22 cellular contexts compared by ENCODE assay signal in genomic region chr4:184895012-184895795, GRCh38.
DNase-seq lines count a peak whose midpoint lies in the region; TF ChIP-seq lines count a peak whose summit lies in the region.
"Had no signal": no experiment of that assay in that cellular context is flagged by ENCODE, and none has a peak within 500 bp of the region (broad histone marks: within the 10 kb centered on the region; RNA-seq: fewer than 3 reads in every experiment).

No MANE protein-coding gene starts in this region.

- peak overlapping the region; percentile 12 to 83 for H3K4me3 Mint-ChIP-seq in CD14-positive monocyte
- H3K4me3 Mint-ChIP-seq: activated CD4-positive, alpha-beta T cell treated with anti-CD3 and anti-CD28 coated beads for 36 hours; activated naive CD8-positive, alpha-beta T cell treated with anti-CD3 and anti-CD28 coated beads, Interleukin-2, amount 50 U/mL, for 24 hours; natural killer cell had no signal

- H3K36me3 ChIP-seq in adipocyte (ENCODE audit: control insufficient read depth, insufficient read depth, low read length, severe bottlenecking) (no peaks in the 10 kb centered on the region), prostate gland (no peaks in the 10 kb centered on the region), brain microvascular endothelial cell (replicated peaks) (no peaks in the 10 kb centered on the region)

- intact Hi-C loops in CD14-positive monocyte (cut with micrococcal nuclease), result loop anchor here in 1 of 2 donors (5.0 to 10.0 kb wide), 2 partner anchors 43 to 70 kb away; partner anchors contain the start of gene ACSL1
- intact Hi-C loops in prostate gland (cut with DNase I), result no loop called here

- peak overlapping the region; percentile 89 to 98 (median 95) for H3K27ac Mint-ChIP-seq in CD14-positive monocyte
- H3K27ac Mint-ChIP-seq: activated CD4-positive, alpha-beta T cell treated with anti-CD3 and anti-CD28 coated beads for 36 hours; activated naive CD8-positive, alpha-beta T cell treated with anti-CD3 and anti-CD28 coated beads, Interleukin-2, amount 50 U/mL, for 24 hours; natural killer cell had no signal

- H3K4me1 ChIP-seq in adipocyte (ENCODE audit: control insufficient read depth, insufficient read depth, low read length), result peaks cover 63% of the 10 kb centered on the region
- H3K4me1 ChIP-seq in prostate gland (replicated peaks), result peaks cover 17% of the 10 kb centered on the region

- no peaks in the 10 kb centered on the region for H3K27me3 ChIP-seq in adipocyte (replicated peaks; ENCODE audit: control insufficient read depth, insufficient read depth, low read length)
- H3K27me3 ChIP-seq in prostate gland (replicated peaks; ENCODE audit: insufficient read depth), result no peaks in the 10 kb centered on the region
- H3K27me3 ChIP-seq in brain microvascular endothelial cell (replicated peaks), result no peaks in the 10 kb centered on the region

- peaks cover 73% of the 10 kb centered on the region for H3K4me1 Mint-ChIP-seq in CD14-positive monocyte
- H3K4me1 Mint-ChIP-seq: natural killer cell had no signal

- in situ Hi-C loops in brain microvascular endothelial cell (cut with HindIII; ENCODE audit: low pct_ligation_motif_present, low sequenced_read_pairs), result no loop called here

- 39% methylated on average over 7 of the region's 7 CpGs for WGBS in prostate gland

- no peak for TF ChIP-seq CTCF in CD14-positive monocyte (IDR thresholded peaks at IDR 0.05)
- no peak for TF ChIP-seq CTCF in NB4 (IDR thresholded peaks at IDR 0.05; ENCODE audit: low read depth, low read length)
- no peak for TF ChIP-seq CTCF in prostate gland (IDR thresholded peaks at IDR 0.05)
- no peak for TF ChIP-seq CTCF in brain microvascular endothelial cell (IDR thresholded peaks at IDR 0.05; ENCODE audit: low read depth, low read length, missing control alignments)

- peak overlapping the region; percentile 71 to 76 for H3K27ac ChIP-seq in prostate gland
- H3K27ac ChIP-seq in brain microvascular endothelial cell, result no peak overlapping the region
- H3K27ac ChIP-seq: epithelial cell of prostate, SK-N-MC had no signal

- TF ChIP-seq POLR2A in NB4 (IDR thresholded peaks at IDR 0.05; ENCODE audit: extremely low read depth, insufficient read length), result no peak
- TF ChIP-seq POLR2A in prostate gland (IDR thresholded peaks at IDR 0.05), result no peak

- H3K9me3 Mint-ChIP-seq in CD14-positive monocyte, result peaks cover 0 to 7% (median 3%) of the 10 kb centered on the region in 7 donors
- H3K9me3 Mint-ChIP-seq: natural killer cell had no signal

- no peak for DNase-seq in CD14-positive monocyte (ENCODE audit: low spot score)
- peak; percentile 37 for DNase-seq in NB4 (ENCODE audit: low read depth)
- no peak for DNase-seq in adipocyte (ENCODE audit: low read depth)
- peak; percentile 72 for DNase-seq in prostate gland (ENCODE audit: low spot score)
- no peak for DNase-seq in brain microvascular endothelial cell
- DNase-seq in stimulated activated CD4-positive, alpha-beta T cell treated with anti-CD3 and anti-CD28 coated beads, Interleukin-4, amount 100 ng/mL, for 1 hour, result no peak
- no peak for DNase-seq in NCI-H2029 (lab: John Stamatoyannopoulos, UW)
- DNase-seq: activated CD4-positive, alpha-beta T cell treated with anti-CD3 and anti-CD28 coated beads for 36 hours; activated naive CD8-positive, alpha-beta T cell treated with anti-CD3 and anti-CD28 coated beads, Interleukin-2, amount 50 U/mL, for 24 hours; COR-L47; cortex of kidney; foreskin fibroblast; hippocampal formation; islet precursor cell; mesenchymal stem cell; natural killer cell; NCI-H1092 treated with DMSO at 0.1 percent for 48 hours; NCI-H2081; NCI-H524; T-helper 9 cell had no signal

- H3K4me3 ChIP-seq in NB4 (ENCODE audit: low read depth, low read length) (no peak overlapping the region), adipocyte (ENCODE audit: low read length) (peak overlapping the region; percentile 10), prostate gland (no peak overlapping the region), brain microvascular endothelial cell (ENCODE audit: low read depth, low read length) (no peak overlapping the region)
- H3K4me3 ChIP-seq: SK-N-MC had no signal

- peaks cover 3 to 10% of the 10 kb centered on the region in 2 donors for H3K36me3 Mint-ChIP-seq in CD14-positive monocyte
- H3K36me3 Mint-ChIP-seq: natural killer cell had no signal

- peak overlapping the region; percentile 17 for H3K9ac ChIP-seq in adipocyte (ENCODE audit: low read length)

- H3K9me3 ChIP-seq in adipocyte (ENCODE audit: control insufficient read depth, low read length) (no peaks in the 10 kb centered on the region), prostate gland (no peaks in the 10 kb centered on the region)

- peaks cover 0 to 2% (median 2%) of the 10 kb centered on the region in 3 donors for H3K27me3 Mint-ChIP-seq in CD14-positive monocyte (ENCODE audit: low read depth in 3 of 3)

Comparison
In these comparisons a context has a peak if more than half of its experiments do, and no peak if none do; other contexts are left out.
1. DNase-seq: peak in NB4 (single experiment) and prostate gland (single experiment); none in CD14-positive monocyte (single experiment), adipocyte (single experiment), brain microvascular endothelial cell (single experiment), stimulated activated CD4-positive, alpha-beta T cell treated with anti-CD3 and anti-CD28 coated beads, Interleukin-4, amount 100 ng/mL, for 1 hour (single experiment) and NCI-H2029 (single experiment).